ENCODE assay signal across 28 cellular contexts in the genomic region with DNA sequence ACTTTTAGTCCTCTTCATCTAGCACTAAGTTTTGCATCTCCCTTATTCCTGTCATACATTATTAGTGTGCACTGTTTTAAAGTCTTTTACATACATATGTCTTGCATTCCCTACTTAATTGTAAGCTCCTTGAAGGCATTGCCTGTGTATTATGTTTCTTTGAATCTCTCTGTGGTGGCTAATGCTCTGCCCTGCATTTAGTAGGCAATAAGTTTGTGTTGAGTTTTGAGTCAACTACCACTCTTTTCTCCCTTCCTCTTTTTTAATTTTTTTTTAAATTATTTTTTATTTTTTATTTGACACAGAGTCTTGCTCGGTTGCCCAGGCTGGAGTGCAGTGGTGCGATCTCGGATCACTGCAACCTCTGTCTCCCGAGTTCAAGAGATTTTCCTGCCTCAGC.
A peak's percentile ranks its signal among the peaks of the same experiment; 100 is the strongest.
DNase-seq lines count a peak whose midpoint lies in the region; ATAC-seq and TF ChIP-seq lines count a peak whose summit lies in the region.
"Had no signal": no experiment of that assay in that cellular context is flagged by ENCODE, and none has a peak within 500 bp of the region (broad histone marks: within the 10 kb centered on the region; RNA-seq: fewer than 3 reads in every experiment).

No MANE protein-coding gene starts in this region.

- peak overlapping the region; percentile 87 for H3K9ac ChIP-seq in skeletal muscle satellite cell (ENCODE audit: low read depth, low read length)

- intact Hi-C loops in cardiac septum (cut with DNase I) (no loop called here), dorsolateral prefrontal cortex (cut with DNase I) (loop anchor here (2.0 to 10.0 kb wide), 3 partner anchors 18 to 104 kb away; no protein-coding TSS in a partner anchor), uterus (cut with DNase I; ENCODE audit: low total_unique reads) (no loop called here), sciatic nerve (cut with DNase I) (no loop called here)

- ATAC-seq in sciatic nerve = no peak
- ATAC-seq: activated T-cell treated with anti-CD3 and anti-CD28 coated beads, Interleukin-2, amount 50 U/mL, for 4 hours; effector memory CD8-positive, alpha-beta T cell; GM23338; SK-N-SH treated with all-trans-retinoic acid at 6 μM for 48 hours; stimulated activated memory B cell treated with anti-CD40 and anti-IgM and Interleukin-4, amounts not matched to agents 10 μg/mL and 1 μg/mL and 100 μg/mL, for 72 hours had no signal

- H3K36me3 ChIP-seq in right atrium auricular region = peaks cover 35% of the 10 kb centered on the region
- peaks cover 25% of the 10 kb centered on the region for H3K36me3 ChIP-seq in skeletal muscle satellite cell (ENCODE audit: insufficient read depth, low read length)
- no peaks in the 10 kb centered on the region for H3K36me3 ChIP-seq in uterus
- H3K36me3 ChIP-seq: colonic mucosa, ovary, WERI-Rb-1 had no signal

- no peaks in the 10 kb centered on the region for H3K27me3 ChIP-seq in right atrium auricular region
- H3K27me3 ChIP-seq in dorsolateral prefrontal cortex = no peaks in the 10 kb centered on the region
- H3K27me3 ChIP-seq in skeletal muscle satellite cell (ENCODE audit: control insufficient read depth, insufficient read depth, low read length) = no peaks in the 10 kb centered on the region
- no peaks in the 10 kb centered on the region for H3K27me3 ChIP-seq in uterus
- H3K27me3 ChIP-seq: colonic mucosa, ovary had no signal

- H3K9me3 ChIP-seq in right atrium auricular region (no peaks in the 10 kb centered on the region), skeletal muscle satellite cell (replicated peaks; ENCODE audit: low read length) (no peaks in the 10 kb centered on the region), uterus (no peaks in the 10 kb centered on the region)
- H3K9me3 ChIP-seq: Caco-2, colonic mucosa, ovary had no signal

- H3K4me1 ChIP-seq in right atrium auricular region (peaks cover 0 to 100% of the 10 kb centered on the region in 2 donors), skeletal muscle satellite cell (ENCODE audit: control insufficient read depth, insufficient read depth, low read length) (peaks cover 98% of the 10 kb centered on the region), uterus (peaks cover 21% of the 10 kb centered on the region in 2 donors)

- no peak for DNase-seq in right atrium auricular region (ENCODE audit: low spot score)
- DNase-seq in cardiac septum (ENCODE audit: low spot score) = no peak
- no peak for DNase-seq in dorsolateral prefrontal cortex
- no peak for DNase-seq in uterus
- no peak for DNase-seq in substantia nigra (lab: John Stamatoyannopoulos, UW)
- no peak for DNase-seq in T-helper 2 cell
- no peak for DNase-seq in sciatic nerve (ENCODE audit: low spot score)
- DNase-seq: activated CD4-positive, alpha-beta T cell treated with anti-CD3 and anti-CD28 coated beads, Interleukin-2, amount 50 U/mL, for 1 hour; activated T-cell treated with anti-CD3 and anti-CD28 coated beads, Interleukin-2, amount 50 U/mL, for 4 hours; amniotic stem cell; C1 segment of cervical spinal cord; Caco-2; colonic mucosa; effector memory CD8-positive, alpha-beta T cell; foreskin melanocyte; HFFc6; NCI-H1048; NCI-H1694 treated with DMSO at 0.1 percent for 48 hours; nephron progenitor cell; ovary; retina; stimulated activated CD4-positive, alpha-beta T cell treated with anti-CD3 and anti-CD28 coated beads, Interleukin-4, amount 100 ng/mL, for 4 hours; trophoblast cell; WERI-Rb-1 had no signal

- H3K4me3 ChIP-seq in right atrium auricular region = no peak overlapping the region
- H3K4me3 ChIP-seq in dorsolateral prefrontal cortex = peak overlapping the region in 2 of 59 donors; percentile 20 to 46
- no peak overlapping the region for H3K4me3 ChIP-seq in skeletal muscle satellite cell (ENCODE audit: low read length)
- no peak overlapping the region for H3K4me3 ChIP-seq in uterus
- H3K4me3 ChIP-seq: colonic mucosa, GM23338, ovary had no signal

- TF ChIP-seq CTCF in right atrium auricular region (IDR thresholded peaks at IDR 0.05) (no peak), dorsolateral prefrontal cortex (IDR thresholded peaks at IDR 0.05 in 54 of 56, conservative IDR thresholded peaks at IDR 0.05 in 2 of 56; ENCODE audit: low read depth in 1 of 56, partially characterized antibody in 56 of 56) (no peak), uterus (IDR thresholded peaks at IDR 0.05) (no peak)

- no peak overlapping the region for H3K4me2 ChIP-seq in skeletal muscle satellite cell (ENCODE audit: low read length)
- H3K4me2 ChIP-seq: GM23338 had no signal

- peak overlapping the region; percentile 69 to 74 for H3K27ac ChIP-seq in right atrium auricular region
- peak overlapping the region in 53 of 59 donors; percentile 25 to 97 (median 88) for H3K27ac ChIP-seq in dorsolateral prefrontal cortex
- peak overlapping the region; percentile 98 to 100 for H3K27ac ChIP-seq in uterus
- H3K27ac ChIP-seq in substantia nigra (ENCODE audit: low read depth, low read length, poor library complexity, severe bottlenecking) = no peak overlapping the region
- H3K27ac ChIP-seq: colonic mucosa, WERI-Rb-1 had no signal

- TF ChIP-seq POLR2A in uterus (IDR thresholded peaks at IDR 0.05) = no peak

Comparison
In these comparisons a context has a peak if more than half of its experiments do, and no peak if none do; other contexts are left out.
1. intact Hi-C loops: an anchor here in dorsolateral prefrontal cortex (2.0 to 10.0 kb wide); none called in cardiac septum, uterus and sciatic nerve.